ENCODE assay signal across 20 cellular contexts in the genomic region with DNA sequence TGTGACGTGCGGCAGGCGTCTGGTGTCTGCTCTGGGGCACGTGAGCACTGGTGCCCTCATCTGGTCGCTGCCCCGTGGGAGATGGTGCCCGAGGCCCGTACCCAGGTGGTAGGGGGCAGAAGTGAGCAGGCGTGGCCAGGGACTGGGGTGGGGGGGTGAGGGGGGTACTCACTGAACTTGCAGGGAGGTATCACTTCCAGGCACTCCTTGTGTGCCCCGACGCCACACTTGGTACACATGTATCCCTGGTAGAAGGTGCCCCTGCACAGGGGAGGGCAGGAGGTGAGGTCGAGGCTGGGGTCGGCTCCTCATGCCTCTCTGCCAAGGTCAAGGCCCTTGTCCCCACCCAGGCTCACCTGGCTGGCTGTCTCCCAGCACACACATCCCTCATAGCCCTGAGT.
"Had no signal": no experiment of that assay in that cellular context is flagged by ENCODE, and none has a peak within 500 bp of the region (broad histone marks: within the 10 kb centered on the region; RNA-seq: fewer than 3 reads in every experiment).

No MANE protein-coding gene starts in this region.

- DNase-seq: activated CD4-positive, alpha-beta T cell treated with anti-CD3 and anti-CD28 coated beads, Interleukin-2, amount 50 U/mL, for 1 hour; activated CD8-positive, alpha-beta memory T cell treated with anti-CD3 and anti-CD28 coated beads for 24 hours; activated CD8-positive, alpha-beta memory T cell treated with anti-CD3 and anti-CD28 coated beads, Interleukin-2, amount 50 U/mL, for 48 hours; activated effector memory CD4-positive, alpha-beta T cell treated with Interleukin-2 at 50 U/mL for 16 hours; activated naive CD4-positive, alpha-beta T cell treated with anti-CD3 and anti-CD28 coated beads, Interleukin-2, amount 10 ng/mL, durations not matched to agents 7 days and 5 days; activated naive CD8-positive, alpha-beta T cell treated with anti-CD3 and anti-CD28 coated beads, Interleukin-2, amount 50 U/mL, for 24 hours; activated T-cell treated with anti-CD3 and anti-CD28 coated beads, Interleukin-2, amount 50 U/mL, for 48 hours; anterior cingulate cortex; brain microvascular endothelial cell; naive thymus-derived CD4-positive, alpha-beta T cell; T1000; upper lobe of right lung had no signal

- H3K27me3 ChIP-seq: brain microvascular endothelial cell, left lung, right atrium auricular region, upper lobe of right lung had no signal

- H3K9me3 Mint-ChIP-seq: activated naive CD4-positive, alpha-beta T cell treated with anti-CD3 and anti-CD28 coated beads, Interleukin-2, amount 10 ng/mL, durations not matched to agents 7 days and 5 days; activated naive CD8-positive, alpha-beta T cell treated with anti-CD3 and anti-CD28 coated beads, Interleukin-2, amount 50 U/mL, for 24 hours; central memory CD8-positive, alpha-beta T cell; naive thymus-derived CD4-positive, alpha-beta T cell had no signal

- ATAC-seq: activated CD4-positive, CD25-positive, alpha-beta regulatory T cell treated with anti-CD3 and anti-CD28 coated beads, Interleukin-2, amount 50 U/mL, for 24 hours; activated naive CD8-positive, alpha-beta T cell treated with anti-CD3 and anti-CD28 coated beads, Interleukin-2, amount 50 U/mL, for 24 hours; left lung; mucosa of descending colon; naive thymus-derived CD4-positive, alpha-beta T cell; upper lobe of right lung had no signal

- H3K36me3 Mint-ChIP-seq: activated naive CD4-positive, alpha-beta T cell treated with anti-CD3 and anti-CD28 coated beads, Interleukin-2, amount 10 ng/mL, durations not matched to agents 7 days and 5 days; naive thymus-derived CD4-positive, alpha-beta T cell had no signal

- H3K9me3 ChIP-seq: left lung, mucosa of descending colon, prostate gland, right atrium auricular region, thoracic aorta, upper lobe of right lung had no signal

- H3K4me1 ChIP-seq: prostate gland had no signal

- H3K27ac Mint-ChIP-seq: activated naive CD4-positive, alpha-beta T cell treated with anti-CD3 and anti-CD28 coated beads, Interleukin-2, amount 10 ng/mL, durations not matched to agents 7 days and 5 days; activated naive CD8-positive, alpha-beta T cell treated with anti-CD3 and anti-CD28 coated beads, Interleukin-2, amount 50 U/mL, for 24 hours had no signal

- H3K27ac ChIP-seq: brain microvascular endothelial cell, coronary artery, left lung, prostate gland, right atrium auricular region, thoracic aorta, upper lobe of right lung had no signal

- H3K36me3 ChIP-seq: right atrium auricular region, thoracic aorta had no signal

- H3K27me3 Mint-ChIP-seq: activated naive CD8-positive, alpha-beta T cell treated with anti-CD3 and anti-CD28 coated beads, Interleukin-2, amount 50 U/mL, for 24 hours; central memory CD8-positive, alpha-beta T cell; naive thymus-derived CD4-positive, alpha-beta T cell had no signal

- H3K4me1 Mint-ChIP-seq: central memory CD8-positive, alpha-beta T cell had no signal

- H3K4me3 Mint-ChIP-seq: activated naive CD4-positive, alpha-beta T cell treated with anti-CD3 and anti-CD28 coated beads, Interleukin-2, amount 10 ng/mL, durations not matched to agents 7 days and 5 days; activated naive CD8-positive, alpha-beta T cell treated with anti-CD3 and anti-CD28 coated beads, Interleukin-2, amount 50 U/mL, for 24 hours; central memory CD8-positive, alpha-beta T cell; naive thymus-derived CD4-positive, alpha-beta T cell had no signal

- H3K4me3 ChIP-seq: coronary artery, left lung, mucosa of descending colon, prostate gland, right atrium auricular region, thoracic aorta, upper lobe of right lung had no signal
